8 cellular contexts compared by ENCODE assay signal in the genomic region with DNA sequence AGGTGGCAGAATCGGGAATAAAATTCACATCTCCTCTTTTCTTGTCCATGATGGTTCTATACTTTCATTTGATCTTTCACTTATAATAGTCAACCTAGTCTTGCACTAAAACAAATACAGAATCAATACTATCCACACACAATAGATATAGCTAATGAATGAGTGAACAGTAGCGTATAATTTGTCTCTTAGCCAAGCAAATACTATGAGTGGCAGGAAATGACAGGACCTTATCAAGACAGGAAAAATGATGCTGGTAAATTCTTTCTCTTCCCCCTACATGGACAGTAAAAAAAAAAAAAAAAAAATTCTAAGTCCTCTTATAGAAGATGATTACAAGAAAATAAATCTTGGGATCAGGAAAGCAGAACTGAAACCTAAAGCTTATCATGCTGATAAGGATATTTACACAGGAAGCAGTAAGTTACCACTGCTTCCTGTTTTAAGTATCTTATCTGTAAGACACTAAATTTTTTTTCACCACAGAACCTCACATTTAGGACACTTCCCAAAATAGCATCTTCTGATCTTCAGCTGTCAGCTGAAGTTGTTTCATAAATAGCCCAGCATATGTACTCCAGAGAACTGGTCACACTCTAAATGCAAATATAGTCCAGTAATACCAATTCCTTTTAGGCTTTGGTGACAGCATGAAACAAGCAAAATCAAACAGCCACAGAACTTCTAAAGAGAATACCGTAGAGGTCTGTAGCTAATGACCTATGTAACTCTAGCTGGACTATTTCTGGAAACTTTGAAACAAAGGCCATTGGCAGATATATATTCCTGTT. TPM values are rescaled to one million over a fixed set of nuclear protein-coding genes. Genes with fewer than 3 reads are reported as not detected.
DNase-seq lines count a peak whose midpoint lies in the region; ATAC-seq and TF ChIP-seq lines count a peak whose summit lies in the region.

No MANE protein-coding gene starts in this region.

- peaks cover 3% of the 10 kb centered on the region for H3K27me3 Mint-ChIP-seq in endothelial cell (ENCODE audit: unreplicated experiment)

- H3K9me3 ChIP-seq in effector memory CD4-positive, alpha-beta T cell (ENCODE audit: control insufficient read depth, low read length) = no peaks in the 10 kb centered on the region
- H3K9me3 ChIP-seq in skeletal muscle tissue (ENCODE audit: control insufficient read depth in 3 of 3, low read length in 3 of 3) = no peaks in the 10 kb centered on the region

- H3K9me3 Mint-ChIP-seq in endothelial cell (ENCODE audit: unreplicated experiment) = no peaks in the 10 kb centered on the region

- H3K27ac ChIP-seq in effector memory CD4-positive, alpha-beta T cell (ENCODE audit: insufficient read depth, low read length, poor library complexity, severe bottlenecking) = no peak overlapping the region
- H3K27ac ChIP-seq in skeletal muscle tissue (ENCODE audit: low read depth, low read length) = peak overlapping the region; percentile 60

- no peak for TF ChIP-seq CTCF in endothelial cell (IDR thresholded peaks at IDR 0.05; ENCODE audit: unreplicated experiment)

- no peak overlapping the region for H3K4me3 Mint-ChIP-seq in endothelial cell (ENCODE audit: unreplicated experiment)

- H3K27me3 ChIP-seq in effector memory CD4-positive, alpha-beta T cell (replicated peaks; ENCODE audit: control insufficient read depth, insufficient read depth, low read length, poor library complexity, severe bottlenecking) = no peaks in the 10 kb centered on the region
- H3K27me3 ChIP-seq in skeletal muscle tissue (ENCODE audit: control insufficient read depth in 3 of 3, insufficient read depth in 3 of 3, low read length in 3 of 3) = no peaks in the 10 kb centered on the region

- peak overlapping the region; percentile 25 to 57 (median 48) for H3K9ac ChIP-seq in skeletal muscle tissue (ENCODE audit: low read depth in 1 of 3, low read length in 3 of 3)

- no peak overlapping the region for H3K27ac Mint-ChIP-seq in endothelial cell (ENCODE audit: unreplicated experiment)

- H3K4me3 ChIP-seq in effector memory CD4-positive, alpha-beta T cell (ENCODE audit: insufficient read depth, low read depth, low read length, poor library complexity, severe bottlenecking) = peak overlapping the region; percentile 4
- H3K4me3 ChIP-seq in skeletal muscle tissue (ENCODE audit: low read length in 3 of 3) = peak overlapping the region; percentile 0 to 26 (median 14)

- peaks cover 21% of the 10 kb centered on the region for H3K4me1 Mint-ChIP-seq in endothelial cell (ENCODE audit: unreplicated experiment)

- H3K36me3 ChIP-seq in effector memory CD4-positive, alpha-beta T cell (ENCODE audit: control insufficient read depth, insufficient read depth, low read length) = no peaks in the 10 kb centered on the region
- peaks cover 0 to 10% (median 0%) of the 10 kb centered on the region in 3 donors for H3K36me3 ChIP-seq in skeletal muscle tissue (ENCODE audit: control insufficient read depth in 3 of 3, insufficient read depth in 3 of 3, low read length in 3 of 3)

- peak; percentile 99 for ATAC-seq in GM18873 (IDR thresholded peaks at IDR 0.05; ENCODE audit: low FRiP score, unreplicated experiment)
- peak; percentile 94 for ATAC-seq in HG02763 (IDR thresholded peaks at IDR 0.05; ENCODE audit: unreplicated experiment)

- H3K36me3 Mint-ChIP-seq in endothelial cell (ENCODE audit: low read depth, unreplicated experiment) = peaks cover 4% of the 10 kb centered on the region

- peak; percentile 72 to 99 for DNase-seq in NOMO-1 (lab: John Stamatoyannopoulos, UW; ENCODE audit: unreplicated experiment in 2 of 2)
- DNase-seq in effector memory CD4-positive, alpha-beta T cell = no peak
- DNase-seq in endothelial cell (ENCODE audit: low spot score) = no peak
- no peak for DNase-seq in RKO (ENCODE audit: low spot score)
- no peak for DNase-seq in middle frontal gyrus (ENCODE audit: extremely low spot score, low spot score)

- peaks cover 13% of the 10 kb centered on the region for H3K4me1 ChIP-seq in effector memory CD4-positive, alpha-beta T cell (ENCODE audit: control insufficient read depth, insufficient read depth, low read length, poor library complexity, severe bottlenecking)
- H3K4me1 ChIP-seq in skeletal muscle tissue (ENCODE audit: control insufficient read depth in 3 of 3, insufficient read depth in 3 of 3, low read length in 3 of 3) = peaks cover 20 to 42% (median 33%) of the 10 kb centered on the region in 3 donors

RNA-seq across cellular contexts. Expression of gene IRS1, which starts 27.0 kb away (rescaled TPM):
- total RNA-seq in skeletal muscle tissue = 13.0 TPM
- total RNA-seq in endothelial cell (ENCODE audit: unreplicated experiment) = 0.72 TPM

Comparison
In these comparisons a context has a peak if more than half of its experiments do, and no peak if none do; other contexts are left out.
1. DNase-seq: peak in NOMO-1 (2 of 2); none in effector memory CD4-positive, alpha-beta T cell (0 of 3), endothelial cell (single experiment), RKO (single experiment) and middle frontal gyrus (single experiment).